Comparison of ENCODE assay signal across 1 cellular context in genomic region chr20:396252-396618, GRCh38.
TF ChIP-seq lines count a peak whose summit lies in the region.

No MANE protein-coding gene starts in this region.

TF ChIP-seq in HepG2, 621 proteins besides CTCF, POLR2A, EP300 and RAD21 (continued from another document and continues in another):
- TF ChIP-seq REST (IDR thresholded peaks at IDR 0.05; ENCODE audit: borderline replicate concordance in 1 of 2, low read depth in 1 of 2, low read length in 2 of 2) (no peak), TBL1XR1 (IDR thresholded peaks at IDR 0.05; ENCODE audit: borderline replicate concordance, low read length, partially characterized antibody) (no peak), ZBTB3 (CRISPR knock-in tag; IDR thresholded peaks at IDR 0.05; ENCODE audit: borderline replicate concordance, low read depth) (no peak), ZNF850 (CRISPR knock-in tag; conservative IDR thresholded peaks at IDR 0.05) (no peak), PTBP1 (IDR thresholded peaks at IDR 0.05; ENCODE audit: low read depth, low read length, poor library complexity, severe bottlenecking) (peak; percentile 97), CREB1 (IDR thresholded peaks at IDR 0.05) (no peak), CREB1 (CRISPR knock-in tag; IDR thresholded peaks at IDR 0.05) (no peak), GPBP1L1 (CRISPR knock-in tag; IDR thresholded peaks at IDR 0.05) (no peak), E2F2 (CRISPR knock-in tag; IDR thresholded peaks at IDR 0.05; ENCODE audit: borderline replicate concordance) (no peak; the same call in 1 of the 2 replicates), ZMAT3 (CRISPR knock-in tag; conservative IDR thresholded peaks at IDR 0.05) (no peak), BCLAF1 (IDR thresholded peaks at IDR 0.05) (no peak), ZNF333 (CRISPR knock-in tag; IDR thresholded peaks at IDR 0.05; ENCODE audit: borderline replicate concordance) (peak; percentile 52; the same call in 1 of the 2 replicates), KAT7 (CRISPR knock-in tag; IDR thresholded peaks at IDR 0.05; ENCODE audit: borderline replicate concordance) (no peak), ZNF24 (IDR thresholded peaks at IDR 0.05) (no peak), PITX1 (CRISPR knock-in tag; IDR thresholded peaks at IDR 0.05) (no peak), SETDB1 (CRISPR knock-in tag; IDR thresholded peaks at IDR 0.05; ENCODE audit: borderline replicate concordance) (no peak), HBP1 (CRISPR knock-in tag; IDR thresholded peaks at IDR 0.05; ENCODE audit: low read depth) (no peak), DDIT3 (CRISPR knock-in tag; IDR thresholded peaks at IDR 0.05) (no peak), NFE2L2 (IDR thresholded peaks at IDR 0.05; ENCODE audit: low read length) (0 out of 2 replicates have a peak, but pooled peaks have one; percentile 1), RERE (CRISPR knock-in tag; IDR thresholded peaks at IDR 0.05; ENCODE audit: low read depth) (no peak), NFYC (CRISPR knock-in tag; IDR thresholded peaks at IDR 0.05) (no peak), ZNF232 (CRISPR knock-in tag; IDR thresholded peaks at IDR 0.05; ENCODE audit: borderline replicate concordance) (no peak; the same call in 1 of the 2 replicates), ZFP82 (CRISPR knock-in tag; IDR thresholded peaks at IDR 0.05; ENCODE audit: borderline replicate concordance) (no peak), GMEB1 (CRISPR knock-in tag; IDR thresholded peaks at IDR 0.05; ENCODE audit: borderline replicate concordance) (no peak), ZNF816 (CRISPR knock-in tag; IDR thresholded peaks at IDR 0.05; ENCODE audit: borderline replicate concordance) (no peak), HNF4A (CRISPR knock-in tag; IDR thresholded peaks at IDR 0.05) (no peak), BORCS8-MEF2B (CRISPR knock-in tag; IDR thresholded peaks at IDR 0.05) (no peak), IKZF4 (CRISPR knock-in tag; IDR thresholded peaks at IDR 0.05; ENCODE audit: borderline replicate concordance, low read depth, not compliant biosample characterization) (peak; percentile 32), ZNF784 (CRISPR knock-in tag; IDR thresholded peaks at IDR 0.05; ENCODE audit: borderline replicate concordance) (no peak), THYN1 (CRISPR knock-in tag; IDR thresholded peaks at IDR 0.05; ENCODE audit: borderline replicate concordance, low read depth) (no peak), HNRNPH1 (optimal IDR thresholded peaks at IDR 0.05; ENCODE audit: low read depth, low read length) (no peak), NFKBIZ (CRISPR knock-in tag; IDR thresholded peaks at IDR 0.05) (no peak), MAF1 (CRISPR knock-in tag; IDR thresholded peaks at IDR 0.05; ENCODE audit: borderline replicate concordance) (no peak), ZNF451 (CRISPR knock-in tag; IDR thresholded peaks at IDR 0.05) (peak; percentile 43; the same call in 1 of the 2 replicates), TCF7 (IDR thresholded peaks at IDR 0.05; ENCODE audit: low read depth) (no peak), ZNF576 (CRISPR knock-in tag; IDR thresholded peaks at IDR 0.05) (no peak), ZNF101 (CRISPR knock-in tag; IDR thresholded peaks at IDR 0.05; ENCODE audit: borderline replicate concordance, low read depth) (no peak), RBAK (CRISPR knock-in tag; IDR thresholded peaks at IDR 0.05) (no peak), MZF1 (CRISPR knock-in tag; IDR thresholded peaks at IDR 0.05; ENCODE audit: borderline replicate concordance) (no peak), MBD4 (IDR thresholded peaks at IDR 0.05; ENCODE audit: borderline replicate concordance, low read length) (no peak), ZNF670 (CRISPR knock-in tag; IDR thresholded peaks at IDR 0.05; ENCODE audit: borderline replicate concordance) (no peak), ATF3 (CRISPR knock-in tag; IDR thresholded peaks at IDR 0.05) (no peak), HNRNPL (IDR thresholded peaks at IDR 0.05; ENCODE audit: low read depth, low read length) (no peak), XRCC5 (optimal IDR thresholded peaks at IDR 0.05; ENCODE audit: low read length) (no peak), ZNF879 (CRISPR knock-in tag; IDR thresholded peaks at IDR 0.05) (no peak), RFXAP (CRISPR knock-in tag; IDR thresholded peaks at IDR 0.05; ENCODE audit: borderline replicate concordance) (no peak)
